Comparison of ENCODE assay signal across 1 cellular context in genomic region chr15:40764766-40765136, GRCh38.
TF ChIP-seq lines count a peak whose summit lies in the region.

No MANE protein-coding gene starts in this region.

TF ChIP-seq in GM23338, 12 proteins besides CTCF, POLR2A, EP300 and RAD21 (continued from another document):
- TF ChIP-seq, protein P1, sequence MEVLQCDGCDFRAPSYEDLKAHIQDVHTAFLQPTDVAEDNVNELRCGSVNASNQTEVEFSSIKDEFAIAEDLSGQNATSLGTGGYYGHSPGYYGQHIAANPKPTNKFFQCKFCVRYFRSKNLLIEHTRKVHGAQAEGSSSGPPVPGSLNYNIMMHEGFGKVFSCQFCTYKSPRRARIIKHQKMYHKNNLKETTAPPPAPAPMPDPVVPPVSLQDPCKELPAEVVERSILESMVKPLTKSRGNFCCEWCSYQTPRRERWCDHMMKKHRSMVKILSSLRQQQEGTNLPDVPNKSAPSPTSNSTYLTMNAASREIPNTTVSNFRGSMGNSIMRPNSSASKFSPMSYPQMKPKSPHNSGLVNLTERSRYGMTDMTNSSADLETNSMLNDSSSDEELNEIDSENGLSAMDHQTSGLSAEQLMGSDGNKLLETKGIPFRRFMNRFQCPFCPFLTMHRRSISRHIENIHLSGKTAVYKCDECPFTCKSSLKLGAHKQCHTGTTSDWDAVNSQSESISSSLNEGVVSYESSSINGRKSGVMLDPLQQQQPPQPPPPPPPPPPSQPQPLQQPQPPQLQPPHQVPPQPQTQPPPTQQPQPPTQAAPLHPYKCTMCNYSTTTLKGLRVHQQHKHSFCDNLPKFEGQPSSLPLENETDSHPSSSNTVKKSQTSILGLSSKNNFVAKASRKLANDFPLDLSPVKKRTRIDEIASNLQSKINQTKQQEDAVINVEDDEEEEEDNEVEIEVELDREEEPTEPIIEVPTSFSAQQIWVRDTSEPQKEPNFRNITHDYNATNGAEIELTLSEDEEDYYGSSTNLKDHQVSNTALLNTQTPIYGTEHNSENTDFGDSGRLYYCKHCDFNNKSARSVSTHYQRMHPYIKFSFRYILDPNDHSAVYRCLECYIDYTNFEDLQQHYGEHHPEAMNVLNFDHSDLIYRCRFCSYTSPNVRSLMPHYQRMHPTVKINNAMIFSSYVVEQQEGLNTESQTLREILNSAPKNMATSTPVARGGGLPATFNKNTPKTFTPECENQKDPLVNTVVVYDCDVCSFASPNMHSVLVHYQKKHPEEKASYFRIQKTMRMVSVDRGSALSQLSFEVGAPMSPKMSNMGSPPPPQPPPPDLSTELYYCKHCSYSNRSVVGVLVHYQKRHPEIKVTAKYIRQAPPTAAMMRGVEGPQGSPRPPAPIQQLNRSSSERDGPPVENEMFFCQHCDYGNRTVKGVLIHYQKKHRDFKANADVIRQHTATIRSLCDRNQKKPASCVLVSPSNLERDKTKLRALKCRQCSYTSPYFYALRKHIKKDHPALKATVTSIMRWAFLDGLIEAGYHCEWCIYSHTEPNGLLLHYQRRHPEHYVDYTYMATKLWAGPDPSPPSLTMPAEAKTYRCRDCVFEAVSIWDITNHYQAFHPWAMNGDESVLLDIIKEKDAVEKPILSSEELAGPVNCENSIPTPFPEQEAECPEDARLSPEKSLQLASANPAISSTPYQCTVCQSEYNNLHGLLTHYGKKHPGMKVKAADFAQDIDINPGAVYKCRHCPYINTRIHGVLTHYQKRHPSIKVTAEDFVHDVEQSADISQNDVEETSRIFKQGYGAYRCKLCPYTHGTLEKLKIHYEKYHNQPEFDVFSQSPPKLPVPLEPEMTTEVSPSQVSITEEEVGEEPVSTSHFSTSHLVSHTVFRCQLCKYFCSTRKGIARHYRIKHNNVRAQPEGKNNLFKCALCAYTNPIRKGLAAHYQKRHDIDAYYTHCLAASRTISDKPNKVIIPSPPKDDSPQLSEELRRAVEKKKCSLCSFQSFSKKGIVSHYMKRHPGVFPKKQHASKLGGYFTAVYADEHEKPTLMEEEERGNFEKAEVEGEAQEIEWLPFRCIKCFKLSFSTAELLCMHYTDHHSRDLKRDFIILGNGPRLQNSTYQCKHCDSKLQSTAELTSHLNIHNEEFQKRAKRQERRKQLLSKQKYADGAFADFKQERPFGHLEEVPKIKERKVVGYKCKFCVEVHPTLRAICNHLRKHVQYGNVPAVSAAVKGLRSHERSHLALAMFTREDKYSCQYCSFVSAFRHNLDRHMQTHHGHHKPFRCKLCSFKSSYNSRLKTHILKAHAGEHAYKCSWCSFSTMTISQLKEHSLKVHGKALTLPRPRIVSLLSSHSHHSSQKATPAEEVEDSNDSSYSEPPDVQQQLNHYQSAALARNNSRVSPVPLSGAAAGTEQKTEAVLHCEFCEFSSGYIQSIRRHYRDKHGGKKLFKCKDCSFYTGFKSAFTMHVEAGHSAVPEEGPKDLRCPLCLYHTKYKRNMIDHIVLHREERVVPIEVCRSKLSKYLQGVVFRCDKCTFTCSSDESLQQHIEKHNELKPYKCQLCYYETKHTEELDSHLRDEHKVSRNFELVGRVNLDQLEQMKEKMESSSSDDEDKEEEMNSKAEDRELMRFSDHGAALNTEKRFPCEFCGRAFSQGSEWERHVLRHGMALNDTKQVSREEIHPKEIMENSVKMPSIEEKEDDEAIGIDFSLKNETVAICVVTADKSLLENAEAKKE (CRISPR knock-in tag; IDR thresholded peaks at IDR 0.05) = no peak
- TF ChIP-seq JUNB (IDR thresholded peaks at IDR 0.05; ENCODE audit: unreplicated experiment) = no peak
- no peak for TF ChIP-seq STAT1 (IDR thresholded peaks at IDR 0.05; ENCODE audit: unreplicated experiment)
- no peak for TF ChIP-seq EZH2phosphoT487 (IDR thresholded peaks at IDR 0.05; ENCODE audit: unreplicated experiment)
- TF ChIP-seq, protein P2, sequence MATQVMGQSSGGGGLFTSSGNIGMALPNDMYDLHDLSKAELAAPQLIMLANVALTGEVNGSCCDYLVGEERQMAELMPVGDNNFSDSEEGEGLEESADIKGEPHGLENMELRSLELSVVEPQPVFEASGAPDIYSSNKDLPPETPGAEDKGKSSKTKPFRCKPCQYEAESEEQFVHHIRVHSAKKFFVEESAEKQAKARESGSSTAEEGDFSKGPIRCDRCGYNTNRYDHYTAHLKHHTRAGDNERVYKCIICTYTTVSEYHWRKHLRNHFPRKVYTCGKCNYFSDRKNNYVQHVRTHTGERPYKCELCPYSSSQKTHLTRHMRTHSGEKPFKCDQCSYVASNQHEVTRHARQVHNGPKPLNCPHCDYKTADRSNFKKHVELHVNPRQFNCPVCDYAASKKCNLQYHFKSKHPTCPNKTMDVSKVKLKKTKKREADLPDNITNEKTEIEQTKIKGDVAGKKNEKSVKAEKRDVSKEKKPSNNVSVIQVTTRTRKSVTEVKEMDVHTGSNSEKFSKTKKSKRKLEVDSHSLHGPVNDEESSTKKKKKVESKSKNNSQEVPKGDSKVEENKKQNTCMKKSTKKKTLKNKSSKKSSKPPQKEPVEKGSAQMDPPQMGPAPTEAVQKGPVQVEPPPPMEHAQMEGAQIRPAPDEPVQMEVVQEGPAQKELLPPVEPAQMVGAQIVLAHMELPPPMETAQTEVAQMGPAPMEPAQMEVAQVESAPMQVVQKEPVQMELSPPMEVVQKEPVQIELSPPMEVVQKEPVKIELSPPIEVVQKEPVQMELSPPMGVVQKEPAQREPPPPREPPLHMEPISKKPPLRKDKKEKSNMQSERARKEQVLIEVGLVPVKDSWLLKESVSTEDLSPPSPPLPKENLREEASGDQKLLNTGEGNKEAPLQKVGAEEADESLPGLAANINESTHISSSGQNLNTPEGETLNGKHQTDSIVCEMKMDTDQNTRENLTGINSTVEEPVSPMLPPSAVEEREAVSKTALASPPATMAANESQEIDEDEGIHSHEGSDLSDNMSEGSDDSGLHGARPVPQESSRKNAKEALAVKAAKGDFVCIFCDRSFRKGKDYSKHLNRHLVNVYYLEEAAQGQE (IDR thresholded peaks at IDR 0.05; ENCODE audit: unreplicated experiment) = no peak
- no peak for TF ChIP-seq ZNF114 (CRISPR knock-in tag; IDR thresholded peaks at IDR 0.05)
